ENCODE assay signal across 1 cellular context in genomic region chr1:45430486-45430885, GRCh38.
TF ChIP-seq lines count a peak whose summit lies in the region.

No MANE protein-coding gene starts in this region.

TF ChIP-seq in SK-N-SH treated with all-trans-retinoic acid at 6 μM for 48 hours, 23 proteins besides CTCF, POLR2A, EP300 and RAD21 (continued from another document):
- TF ChIP-seq POU6F1 (CRISPR knock-in tag; IDR thresholded peaks at IDR 0.05; ENCODE audit: borderline replicate concordance, low read depth), result no peak
- no peak for TF ChIP-seq PPARA (CRISPR knock-in tag; IDR thresholded peaks at IDR 0.05; ENCODE audit: borderline replicate concordance)
- no peak for TF ChIP-seq ZNF565 (CRISPR knock-in tag; conservative IDR thresholded peaks at IDR 0.05; ENCODE audit: low read depth)
- no peak for TF ChIP-seq TOX (CRISPR knock-in tag; IDR thresholded peaks at IDR 0.05; ENCODE audit: borderline replicate concordance)
- no peak for TF ChIP-seq ZFP3 (CRISPR knock-in tag; IDR thresholded peaks at IDR 0.05)
